In genomic region chr10:60951272-60951724, GRCh38 we compare ENCODE assay signal across 18 cellular contexts. TPM values are rescaled to one million over a fixed set of nuclear protein-coding genes. Genes with fewer than 3 reads are reported as not detected.
DNase-seq lines count a peak whose midpoint lies in the region; ATAC-seq and FAIRE-seq lines count a peak whose summit lies in the region.
"Had no signal": no experiment of that assay in that cellular context is flagged by ENCODE, and none has a peak within 500 bp of the region (broad histone marks: within the 10 kb centered on the region; RNA-seq: fewer than 3 reads in every experiment).

No MANE protein-coding gene starts in this region.

- peak; percentile 88 for FAIRE-seq in islet of Langerhans (lab: Jason Lieb, UNC)

- DNase-seq in Caki2 (ENCODE audit: low read depth) (peak; percentile 47), DMS53 treated with DMSO at 0.1 percent for 48 hours (lab: John Stamatoyannopoulos, UW; ENCODE audit: unreplicated experiment) (peak; percentile 90), NCI-H774 (lab: John Stamatoyannopoulos, UW) (peak; percentile 64), kidney tubule cell (ENCODE audit: low spot score) (no peak), posterior cingulate gyrus (no peak)
- DNase-seq: activated CD8-positive, alpha-beta memory T cell treated with anti-CD3 and anti-CD28 coated beads for 24 hours; activated T-cell treated with anti-CD3 and anti-CD28 coated beads, Interleukin-2, amount 50 U/mL, for 24 hours; C1 segment of cervical spinal cord; Calu3; foreskin keratinocyte; MV-4-11; NCI-H187 treated with DMSO at 0.1 percent for 48 hours; right lobe of liver; stimulated activated naive CD8-positive, alpha-beta T cell treated with anti-CD3 and anti-CD28 coated beads, Interleukin-15, Interleukin-2, amounts not matched to agents 100 U/mL and 50 U/mL, for 24 hours had no signal

- ATAC-seq in HG03280 (IDR thresholded peaks at IDR 0.05; ENCODE audit: unreplicated experiment) (no peak), HG02981 (IDR thresholded peaks at IDR 0.05; ENCODE audit: unreplicated experiment) (no peak)
- ATAC-seq: foreskin keratinocyte; natural killer cell treated with Interleukin-12 subunit alpha and Interleukin-12 subunit beta and Interleukin-15 and Interleukin-18, amount 100 ng/mL, for 72 hours; right lobe of liver; stimulated activated naive CD8-positive, alpha-beta T cell treated with anti-CD3 and anti-CD28 coated beads, Interleukin-15, Interleukin-2, amounts not matched to agents 100 U/mL and 50 U/mL, for 24 hours had no signal

- in situ Hi-C loops in Caki2 (cut with HindIII; ENCODE audit: low pct_unique_long_range_greater_than_20kb, low sequenced_read_pairs), result no loop called here

- intact Hi-C loops in posterior cingulate gyrus (cut with DNase I), result no loop called here

RNA-seq across cellular contexts. Expression of gene RHOBTB1, which starts 7.3 kb away (rescaled TPM):
- total RNA-seq in Caki2 (2014; rRNA removed; shearing (Covaris generic); ENCODE audit: low replicate concordance), result 23.6 and 26.7 TPM in 2 replicates

Comparison
In these comparisons a context has a peak if more than half of its experiments do, and no peak if none do; other contexts are left out.
1. DNase-seq: peak in Caki2 (single experiment), DMS53 treated with DMSO at 0.1 percent for 48 hours (single experiment) and NCI-H774 (single experiment); none in kidney tubule cell (single experiment) and posterior cingulate gyrus (0 of 10).